23 cellular contexts compared by ENCODE assay signal in genomic region chr16:65641693-65642289, GRCh38.
"Had no signal": no experiment of that assay in that cellular context is flagged by ENCODE, and none has a peak within 500 bp of the region (broad histone marks: within the 10 kb centered on the region; RNA-seq: fewer than 3 reads in every experiment).

No MANE protein-coding gene starts in this region.

- DNase-seq: dermis blood vessel endothelial cell; dorsolateral prefrontal cortex; effector CD4-positive, alpha-beta T cell; effector memory CD4-positive, alpha-beta T cell; foreskin keratinocyte; head of caudate nucleus; heart right ventricle; hippocampal formation; left cardiac atrium; left lung; left ventricle myocardium superior; lower lobe of right lung; mesenchymal stem cell; mucosa of descending colon; naive B cell had no signal

- H3K4me3 Mint-ChIP-seq: mesothelial cell of epicardium, naive B cell had no signal

- H3K36me3 ChIP-seq: esophagus muscularis mucosa, gastroesophageal sphincter, heart right ventricle, left lung, lower lobe of right lung had no signal

- H3K27me3 Mint-ChIP-seq: naive B cell had no signal

- H3K27me3 ChIP-seq: esophagus muscularis mucosa, foreskin keratinocyte, gastroesophageal sphincter, heart right ventricle, left lung had no signal

- ATAC-seq: foreskin keratinocyte, gastroesophageal sphincter, heart right ventricle, left cardiac atrium, left lung, left ventricle myocardium superior, lower lobe of right lung, mucosa of descending colon had no signal

- H3K9me3 ChIP-seq: esophagus muscularis mucosa, gastroesophageal sphincter, heart right ventricle, left lung, lower lobe of right lung, mucosa of descending colon had no signal

- H3K27ac Mint-ChIP-seq: mesothelial cell of epicardium, naive B cell had no signal

- H3K4me3 ChIP-seq: coronary artery, dorsolateral prefrontal cortex, esophagus muscularis mucosa, gastroesophageal sphincter, heart right ventricle, left lung, lower lobe of right lung, mucosa of descending colon had no signal

- H3K4me1 Mint-ChIP-seq: mesothelial cell of epicardium, naive B cell had no signal

- H3K27ac ChIP-seq: coronary artery, dorsolateral prefrontal cortex, esophagus muscularis mucosa, foreskin keratinocyte, gastroesophageal sphincter, heart right ventricle, left lung, lower lobe of right lung had no signal

- H3K4me1 ChIP-seq: esophagus muscularis mucosa, foreskin keratinocyte, gastroesophageal sphincter, heart right ventricle, left lung, lower lobe of right lung had no signal

- FAIRE-seq: endothelial cell of umbilical vein, frontal cortex, islet of Langerhans, keratinocyte had no signal

- H3K36me3 Mint-ChIP-seq: mesothelial cell of epicardium, naive B cell had no signal
